ENCODE assay signal across 10 cellular contexts in genomic region chr1:217620814-217621213, GRCh38. TPM values are rescaled to one million over a fixed set of nuclear protein-coding genes. Genes with fewer than 3 reads are reported as not detected.
A peak's percentile ranks its signal among the peaks of the same experiment; 100 is the strongest.
DNase-seq lines count a peak whose midpoint lies in the region; ATAC-seq and TF ChIP-seq lines count a peak whose summit lies in the region.
"Had no signal": no experiment of that assay in that cellular context is flagged by ENCODE, and none has a peak within 500 bp of the region (broad histone marks: within the 10 kb centered on the region; RNA-seq: fewer than 3 reads in every experiment).

No MANE protein-coding gene starts in this region.

- H3K4me2 ChIP-seq in Karpas-422 (ENCODE audit: low read depth, low read length, poor library complexity, severe bottlenecking) (no peak overlapping the region), osteoblast (ENCODE audit: insufficient read depth, low read length) (no peak overlapping the region)
- H3K4me2 ChIP-seq: SK-N-SH had no signal

- H4K20me1 ChIP-seq in Karpas-422 (ENCODE audit: insufficient read depth, low read depth, low read length) (no peaks in the 10 kb centered on the region), osteoblast (ENCODE audit: insufficient read depth, low read length) (peaks cover 5% of the 10 kb centered on the region)

- no peak for TF ChIP-seq CTCF in osteoblast (IDR thresholded peaks at IDR 0.05; ENCODE audit: extremely low read depth, low read depth, low read length)

- H3K27me3 ChIP-seq in Karpas-422 (ENCODE audit: low read length) (no peaks in the 10 kb centered on the region), osteoblast (ENCODE audit: insufficient read depth, low read length) (no peaks in the 10 kb centered on the region)

- H3K4me3 ChIP-seq in Karpas-422 (ENCODE audit: low read length) (no peak overlapping the region), osteoblast (ENCODE audit: insufficient read depth, low read length) (no peak overlapping the region)

- H3K79me2 ChIP-seq in Karpas-422 (ENCODE audit: low read length), result peaks cover 98% of the 10 kb centered on the region
- H3K79me2 ChIP-seq in osteoblast (ENCODE audit: insufficient read depth, low read length), result peaks cover 63% of the 10 kb centered on the region

- ATAC-seq in GM18498 (IDR thresholded peaks at IDR 0.05; ENCODE audit: unreplicated experiment) (peak; percentile 100), GM19395 (IDR thresholded peaks at IDR 0.05; ENCODE audit: unreplicated experiment) (peak; percentile 100), HG02885 (IDR thresholded peaks at IDR 0.05; ENCODE audit: poor library complexity, unreplicated experiment) (peak; percentile 100)

- H3K4me1 ChIP-seq in Karpas-422 (ENCODE audit: low read length), result peaks cover 35% of the 10 kb centered on the region
- no peaks in the 10 kb centered on the region for H3K4me1 ChIP-seq in osteoblast (ENCODE audit: insufficient read depth, low read length)

- no peaks in the 10 kb centered on the region for H3K9me2 ChIP-seq in Karpas-422 (replicated peaks; ENCODE audit: insufficient read depth, low read length)
- H3K9me2 ChIP-seq: SK-N-SH had no signal

- H2AFZ ChIP-seq in Karpas-422 (ENCODE audit: low read length), result no peak overlapping the region
- no peak overlapping the region for H2AFZ ChIP-seq in osteoblast (ENCODE audit: low read length)

- no peak overlapping the region for H3K9ac ChIP-seq in Karpas-422 (ENCODE audit: low read length)
- H3K9ac ChIP-seq: SK-N-SH had no signal

- H3K9me3 ChIP-seq in Karpas-422 (ENCODE audit: low read length) (no peaks in the 10 kb centered on the region), osteoblast (ENCODE audit: low read depth, low read length) (no peaks in the 10 kb centered on the region)
- H3K9me3 ChIP-seq: SK-N-SH had no signal

- peak overlapping the region; percentile 7; the same call in 1 of the 2 replicates for H3K27ac ChIP-seq in Karpas-422 (ENCODE audit: low read length)
- no peak overlapping the region for H3K27ac ChIP-seq in osteoblast (ENCODE audit: low read depth, low read length)

- no peak for DNase-seq in Karpas-422
- DNase-seq in H4 (ENCODE audit: low spot score), result no peak
- DNase-seq in HT-29 (ENCODE audit: low spot score), result no peak
- no peak for DNase-seq in osteoblast (ENCODE audit: insufficient read length, low spot score, missing footprints)
- DNase-seq in NCI-H748 treated with DMSO at 0.1 percent for 48 hours (lab: John Stamatoyannopoulos, UW), result no peak
- DNase-seq: SK-N-SH; stimulated activated CD4-positive, alpha-beta T cell treated with anti-CD3 and anti-CD28 coated beads, Interleukin-4, amount 100 ng/mL, for 1 hour had no signal

- H3K36me3 ChIP-seq in Karpas-422 (ENCODE audit: insufficient read depth, low read length) (peaks cover 29% of the 10 kb centered on the region; the same call in 1 of the 2 replicates), osteoblast (ENCODE audit: insufficient read depth, low read length) (peaks cover 16% of the 10 kb centered on the region)

RNA-seq across cellular contexts. Expression of gene GPATCH2, which starts 10.1 kb away (rescaled TPM):
- 22.9 and 26.8 TPM in 2 replicates for total RNA-seq in Karpas-422 (2014; rRNA removed; shearing (Covaris generic); ENCODE audit: low replicate concordance)
- 9.9 and 10.5 TPM in 2 replicates for total RNA-seq in H4 (2014; rRNA removed; shearing (Covaris generic))
- 5.1 and 6.0 TPM in 2 replicates for total RNA-seq in HT-29 (2014; rRNA removed; shearing (Covaris generic))
- 20.6 and 26.2 TPM in 2 replicates for total RNA-seq in osteoblast

RNA-seq across cellular contexts. Expression of gene SPATA17, which starts 10.3 kb away (rescaled TPM):
- total RNA-seq in Karpas-422 (2014; rRNA removed; shearing (Covaris generic); ENCODE audit: low replicate concordance), result 0.87 and 6.6 TPM in 2 replicates
- 0.27 and 0.39 TPM in 2 replicates for total RNA-seq in H4 (2014; rRNA removed; shearing (Covaris generic))
- 0.05 and 1.6 TPM in 2 replicates for total RNA-seq in HT-29 (2014; rRNA removed; shearing (Covaris generic))
- 0.36 and 1.5 TPM in 2 replicates for total RNA-seq in osteoblast
